In the genomic region with DNA sequence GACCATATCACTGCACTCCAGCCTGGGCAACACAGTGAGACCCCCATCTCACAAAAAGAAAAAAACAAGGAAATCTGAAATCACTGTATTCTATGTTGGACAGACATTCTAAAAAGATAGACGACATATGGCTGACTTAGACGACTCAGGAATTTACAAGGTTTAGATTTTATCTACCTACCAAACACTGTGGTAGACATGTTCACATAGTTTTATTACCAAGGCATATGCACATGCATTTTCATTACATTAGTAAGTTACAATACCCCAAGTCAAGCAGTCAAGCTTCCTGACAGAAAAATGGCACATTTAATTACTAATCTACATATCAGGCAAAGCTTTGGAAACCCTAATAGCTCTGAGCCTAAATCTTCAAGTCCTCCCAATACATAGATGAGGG, we compare ENCODE assay signal across 9 cellular contexts.
"Had no signal": no experiment of that assay in that cellular context is flagged by ENCODE, and none has a peak within 500 bp of the region (broad histone marks: within the 10 kb centered on the region; RNA-seq: fewer than 3 reads in every experiment).

No MANE protein-coding gene starts in this region.

- FAIRE-seq: H1, H54, HTR-8/SVneo, K562 had no signal

- DNase-seq: H9, HCEC 1CT, IMR-90, KG1 had no signal

- H3K4me3 Mint-ChIP-seq: GM23338, H9 had no signal

- H3K4me2 ChIP-seq: GM23338 had no signal

- H3K9me3 Mint-ChIP-seq: GM23338, H9 had no signal

- H3K4me3 ChIP-seq: GM23338, K562 had no signal

- H2AFZ ChIP-seq: GM23338 had no signal

- H3K27ac Mint-ChIP-seq: GM23338, H9 had no signal
